Comparison of ENCODE assay signal across 11 cellular contexts in genomic region chr10:3866347-3866746, GRCh38.
DNase-seq lines count a peak whose midpoint lies in the region; ATAC-seq, FAIRE-seq and TF ChIP-seq lines count a peak whose summit lies in the region.
"Had no signal": no experiment of that assay in that cellular context is flagged by ENCODE, and none has a peak within 500 bp of the region (broad histone marks: within the 10 kb centered on the region; RNA-seq: fewer than 3 reads in every experiment).

No MANE protein-coding gene starts in this region.

- H2BK120ac ChIP-seq in IMR-90 (ENCODE audit: low read depth, low read length) = peak overlapping the region; percentile 32

- H3K4me1 ChIP-seq in IMR-90 (ENCODE audit: control insufficient read depth, insufficient read depth, low read length) (peaks cover 7% of the 10 kb centered on the region), prostate gland (replicated peaks) (no peaks in the 10 kb centered on the region)
- peaks cover 17% of the 10 kb centered on the region for H3K4me1 ChIP-seq in effector memory CD4-positive, alpha-beta T cell (ENCODE audit: control insufficient read depth, insufficient read depth, low read length, poor library complexity, severe bottlenecking)

- in situ Hi-C loops in IMR-90 (cut with MboI; ENCODE audit: low sequenced_read_pairs) = no loop called here

- H3K4me3 ChIP-seq in IMR-90 (ENCODE audit: insufficient read depth, low read depth, low read length) (no peak overlapping the region), prostate gland (no peak overlapping the region)
- peak overlapping the region; percentile 1 for H3K4me3 ChIP-seq in effector memory CD4-positive, alpha-beta T cell (ENCODE audit: insufficient read depth, low read depth, low read length, poor library complexity, severe bottlenecking)

- H3K56ac ChIP-seq in IMR-90 (ENCODE audit: extremely low read depth, insufficient read depth, low read length) = no peak overlapping the region

- H2AFZ ChIP-seq in IMR-90 (replicated peaks; ENCODE audit: low read length, poor library complexity) = no peak overlapping the region

- no peak for DNase-seq in GM12892 (ENCODE audit: insufficient read length)
- DNase-seq in IMR-90 = no peak
- no peak for DNase-seq in effector memory CD4-positive, alpha-beta T cell
- no peak for DNase-seq in NCI-H345 treated with DMSO at 0.1 percent for 48 hours (lab: John Stamatoyannopoulos, UW; ENCODE audit: unreplicated experiment)
- DNase-seq in prostate gland (ENCODE audit: low spot score) = no peak
- DNase-seq in nucleus accumbens (lab: John Stamatoyannopoulos, UW) = no peak
- no peak for DNase-seq in GM10248 (ENCODE audit: extremely low spot score)
- DNase-seq: glutamatergic neuron, left colon, NCI-H446 had no signal

- no peak for TF ChIP-seq CTCF in IMR-90 (conservative IDR thresholded peaks at IDR 0.05; ENCODE audit: low read depth, low read length)
- TF ChIP-seq CTCF in prostate gland (IDR thresholded peaks at IDR 0.05) = no peak
- no peak for TF ChIP-seq CTCF in GM10248 (IDR thresholded peaks at IDR 0.05; ENCODE audit: control extremely low read depth, extremely low read depth, low read depth, missing control alignments)

- H3K18ac ChIP-seq in IMR-90 (ENCODE audit: low read depth, low read length) = no peak overlapping the region

- no peak overlapping the region for H2BK20ac ChIP-seq in IMR-90 (ENCODE audit: low read depth, low read length)

- H3K14ac ChIP-seq in IMR-90 (replicated peaks; ENCODE audit: low read depth, low read length) = no peak overlapping the region; the same call in 1 of the 2 replicates

- ATAC-seq in GM21360 (IDR thresholded peaks at IDR 0.05; ENCODE audit: unreplicated experiment) (peak; percentile 35), IMR-90 (ENCODE audit: low read depth) (no peak)

- no peak overlapping the region for H4K5ac ChIP-seq in IMR-90 (ENCODE audit: low read depth, low read length)

- intact Hi-C loops in IMR-90 (cut with micrococcal nuclease) = no loop called here
- intact Hi-C loops in prostate gland (cut with DNase I) = no loop called here

- TF ChIP-seq RAD21 in IMR-90 (IDR thresholded peaks at IDR 0.05; ENCODE audit: low read length) = no peak

- no peak overlapping the region for H4K8ac ChIP-seq in IMR-90 (ENCODE audit: low read depth in 2 of 2, low read length in 2 of 2)

- H3K9me3 ChIP-seq in IMR-90 (ENCODE audit: control insufficient read depth, insufficient read depth, low read length) (no peaks in the 10 kb centered on the region), prostate gland (no peaks in the 10 kb centered on the region)
- H3K9me3 ChIP-seq in effector memory CD4-positive, alpha-beta T cell (ENCODE audit: control insufficient read depth, low read length) = no peaks in the 10 kb centered on the region

- no peak overlapping the region for H2AK9ac ChIP-seq in IMR-90 (replicated peaks; ENCODE audit: low read depth, low read length, poor library complexity)

- TF ChIP-seq POLR2A in GM12892 (IDR thresholded peaks at IDR 0.05; ENCODE audit: low read depth, low read length) = no peak
- no peak for TF ChIP-seq POLR2A in IMR-90 (IDR thresholded peaks at IDR 0.05; ENCODE audit: low read depth, low read length)
- TF ChIP-seq POLR2A in prostate gland (IDR thresholded peaks at IDR 0.05) = no peak

- FAIRE-seq in GM12892 (lab: Jason Lieb, UNC) = peak; percentile 69

- H3K36me3 ChIP-seq in IMR-90 (ENCODE audit: control insufficient read depth, insufficient read depth, low read length) = no peaks in the 10 kb centered on the region
- H3K36me3 ChIP-seq in effector memory CD4-positive, alpha-beta T cell (ENCODE audit: control insufficient read depth, insufficient read depth, low read length) = no peaks in the 10 kb centered on the region
- no peaks in the 10 kb centered on the region for H3K36me3 ChIP-seq in prostate gland

- peak overlapping the region; percentile 45; the same call in 1 of the 2 replicates for H3K23ac ChIP-seq in IMR-90 (ENCODE audit: low read depth, low read length)

- H2BK5ac ChIP-seq in IMR-90 (ENCODE audit: low read depth, low read length, poor library complexity, severe bottlenecking) = no peak overlapping the region

- POLR2A ChIA-PET in IMR-90 (lab: Charles Lee; ENCODE audit: unreplicated experiment) (no interaction called here), GM10248 (lab: Yijun Ruan, JAX) (interaction anchor here (0.9 to 1.8 kb wide), 5 partner anchors 9 to 83 kb away, joined by 3 to 11 read pairs (median 9); partner anchors contain the start of gene KLF6)

- no CpG with 5 or more reads among the region's 3 CpGs for WGBS in IMR-90 (ENCODE audit: extremely low coverage in 2 of 2, insufficient read length in 1 of 2), 2 experiments
- WGBS in prostate gland = 73% methylated on average over 3 of the region's 3 CpGs

- dilution Hi-C loops in IMR-90 (cut with HindIII; ENCODE audit: low sequenced_read_pairs, unreplicated experiment) = no loop called here

- no peak overlapping the region for H4K91ac ChIP-seq in IMR-90 (ENCODE audit: insufficient read depth, low read depth, low read length)

- 0 out of 4 replicates have a peak, but pooled peaks cover 0 to 4% of the 10 kb centered on the region in 2 experiments for H3K79me1 ChIP-seq in IMR-90 (ENCODE audit: low read depth in 1 of 2, low read length in 2 of 2)

- H3K4me2 ChIP-seq in IMR-90 (ENCODE audit: low read depth, low read length) = no peak overlapping the region

- no peak overlapping the region for H3K27ac ChIP-seq in IMR-90 (ENCODE audit: insufficient read depth, low read length)
- no peak overlapping the region for H3K27ac ChIP-seq in effector memory CD4-positive, alpha-beta T cell (ENCODE audit: insufficient read depth, low read length, poor library complexity, severe bottlenecking)
- no peak overlapping the region for H3K27ac ChIP-seq in prostate gland

- peak overlapping the region; percentile 33; the same call in 1 of the 2 replicates for H2AK5ac ChIP-seq in IMR-90 (ENCODE audit: low read depth, low read length)

- no peak overlapping the region for H3K4ac ChIP-seq in IMR-90 (ENCODE audit: low read depth, low read length)

- H2BK15ac ChIP-seq in IMR-90 (ENCODE audit: low read depth, low read length) = peak overlapping the region; percentile 15; the same call in 1 of the 3 replicates

- BruUV-seq in IMR-90 (replicated peaks; lab: Mats Ljungman, UMichigan) = no TSS peak

- H3K27me3 ChIP-seq in IMR-90 (ENCODE audit: control insufficient read depth, insufficient read depth, low read length) = no peaks in the 10 kb centered on the region
- H3K27me3 ChIP-seq in effector memory CD4-positive, alpha-beta T cell (replicated peaks; ENCODE audit: control insufficient read depth, insufficient read depth, low read length, poor library complexity, severe bottlenecking) = no peaks in the 10 kb centered on the region
- no peaks in the 10 kb centered on the region for H3K27me3 ChIP-seq in prostate gland (replicated peaks; ENCODE audit: insufficient read depth)

- no peaks in the 10 kb centered on the region for H4K20me1 ChIP-seq in IMR-90 (ENCODE audit: insufficient read depth, low read length)

- H3K9me1 ChIP-seq in IMR-90 (ENCODE audit: insufficient read depth, low read length) = peaks cover 7% of the 10 kb centered on the region

- CTCF ChIA-PET in IMR-90 (lab: Yijun Ruan, JAX) = no interaction called here
- CTCF ChIA-PET in GM10248 (lab: Yijun Ruan, JAX) = interaction anchor here (0.8 to 2.5 kb wide), 5 partner anchors 12 to 70 kb away, joined by 3 to 11 read pairs (median 4); no protein-coding TSS in a partner anchor

- H3K9ac ChIP-seq in IMR-90 (ENCODE audit: low read depth, low read length) = no peak overlapping the region

TF ChIP-seq in IMR-90, 13 proteins besides CTCF, POLR2A, EP300 and RAD21:
- TF ChIP-seq MXI1 (IDR thresholded peaks at IDR 0.05; ENCODE audit: borderline replicate concordance, low read depth, low read length) = no peak
- TF ChIP-seq CHD1 (IDR thresholded peaks at IDR 0.05; ENCODE audit: low read depth, low read length) = no peak
- TF ChIP-seq USF2 (IDR thresholded peaks at IDR 0.05; ENCODE audit: low read depth, low read length) = no peak
- no peak for TF ChIP-seq MAZ (IDR thresholded peaks at IDR 0.05; ENCODE audit: borderline replicate concordance, low read depth, low read length)
- no peak for TF ChIP-seq MAFK (IDR thresholded peaks at IDR 0.05; ENCODE audit: low read depth, low read length)
- TF ChIP-seq RFX5 (IDR thresholded peaks at IDR 0.05; ENCODE audit: low read depth, low read length) = no peak
- TF ChIP-seq RCOR1 (IDR thresholded peaks at IDR 0.05; ENCODE audit: insufficient replicate concordance, low read length) = no peak
- TF ChIP-seq FOS (IDR thresholded peaks at IDR 0.05; ENCODE audit: low read depth, low read length) = no peak
- TF ChIP-seq SMC3 (IDR thresholded peaks at IDR 0.05; ENCODE audit: low read depth, low read length) = no peak
